In the genomic region with DNA sequence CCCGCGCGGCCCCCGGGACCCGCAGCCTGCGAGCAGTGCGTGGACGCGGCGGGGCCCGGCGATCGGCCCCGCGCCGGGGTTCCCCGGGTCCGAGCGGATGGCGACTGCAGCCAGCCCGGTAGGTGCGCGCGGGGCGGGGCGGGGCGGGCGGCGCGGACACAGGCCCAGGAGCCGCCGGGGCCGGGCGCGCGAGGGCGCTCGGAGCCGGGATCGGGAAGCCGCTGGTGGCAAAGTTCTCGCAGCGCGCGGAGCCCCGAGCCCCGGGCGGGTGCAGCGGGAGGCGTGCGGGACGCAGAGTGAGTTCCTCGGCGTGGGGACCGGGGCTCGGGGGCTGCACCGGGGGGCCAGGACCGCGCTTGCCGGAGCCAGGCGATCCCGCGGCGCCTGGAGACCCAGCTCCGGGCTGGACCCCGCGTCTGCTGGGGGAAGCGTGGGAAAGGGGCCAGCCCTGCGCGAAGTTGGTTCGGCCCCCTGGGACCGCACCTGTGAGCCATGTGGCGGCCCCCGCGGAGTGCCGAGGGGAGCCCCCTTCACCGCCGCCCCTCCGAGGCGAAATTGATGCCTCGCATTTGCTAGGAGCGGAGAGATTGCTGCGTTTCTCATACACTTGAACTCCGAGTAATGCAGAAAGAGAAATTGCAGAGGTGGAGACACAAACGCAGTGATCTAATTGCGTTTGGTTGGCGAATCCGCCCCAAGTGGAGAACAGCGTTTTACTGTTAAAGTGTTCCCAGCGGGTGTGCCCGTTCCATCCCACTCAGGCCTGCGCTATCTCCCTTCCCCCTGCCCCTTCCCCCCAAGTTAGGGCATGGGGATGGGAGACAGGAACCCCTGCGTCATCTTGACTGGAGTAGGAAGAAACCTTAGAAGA, we compare ENCODE assay signal across 8 cellular contexts.
DNase-seq lines count a peak whose midpoint lies in the region; ATAC-seq and TF ChIP-seq lines count a peak whose summit lies in the region.

No MANE protein-coding gene starts in this region.

- H4K91ac ChIP-seq in trophoblast cell (ENCODE audit: low read depth, low read length): peak overlapping the region; percentile 78

- peak overlapping the region; percentile 90 for H3K18ac ChIP-seq in trophoblast cell (ENCODE audit: low read length)

- DNase-seq in DMS79 treated with DMSO at 0.1 percent for 48 hours (lab: John Stamatoyannopoulos, UW) (peak; percentile 37), DMS79 (lab: John Stamatoyannopoulos, UW) (no peak), right atrium auricular region (ENCODE audit: low spot score) (no peak), trophoblast cell (peak; percentile 30 to 63)

- H3K23ac ChIP-seq in trophoblast cell (ENCODE audit: low read length): no peak overlapping the region

- WGBS in trophoblast cell (ENCODE audit: extremely low coverage, insufficient coverage, insufficient read length): no CpG with 5 or more reads among the region's 93 CpGs

- no peaks in the 10 kb centered on the region for H3K27me3 ChIP-seq in right atrium auricular region
- no peaks in the 10 kb centered on the region for H3K27me3 ChIP-seq in trophoblast cell (ENCODE audit: insufficient read depth, low read length)

- H3K4me3 ChIP-seq in right atrium auricular region: peak overlapping the region; percentile 48 to 73
- H3K4me3 ChIP-seq in trophoblast cell (ENCODE audit: low read depth, low read length): peak overlapping the region; percentile 82

- H3K27ac ChIP-seq in angular gyrus (ENCODE audit: low read depth, low read length): peak overlapping the region; percentile 52
- peak overlapping the region in 1 of 2 donors; percentile 80 for H3K27ac ChIP-seq in right atrium auricular region
- no peak overlapping the region for H3K27ac ChIP-seq in trophoblast cell (ENCODE audit: low read depth, low read length)

- ATAC-seq in GM18511 (IDR thresholded peaks at IDR 0.05; ENCODE audit: unreplicated experiment) (no peak), HG03095 (IDR thresholded peaks at IDR 0.05; ENCODE audit: unreplicated experiment) (no peak)

- peak overlapping the region; percentile 75 for H3K4ac ChIP-seq in trophoblast cell (ENCODE audit: low read depth, low read length)

- H3K4me1 ChIP-seq in right atrium auricular region (peaks cover 0 to 18% of the 10 kb centered on the region in 2 donors), trophoblast cell (ENCODE audit: control insufficient read depth in 1 of 2, insufficient read depth in 2 of 2, low read length in 2 of 2) (peaks cover 14 to 21% of the 10 kb centered on the region in 2 experiments)

- peak overlapping the region; percentile 29 for H2BK5ac ChIP-seq in trophoblast cell (ENCODE audit: low read depth, low read length, poor library complexity)

- TF ChIP-seq CTCF in LNCAP (IDR thresholded peaks at IDR 0.05) (peak; percentile 25; the same call in 1 of the 2 replicates), right atrium auricular region (IDR thresholded peaks at IDR 0.05) (peak in 1 of 2 donors; percentile 47)

- H2AK5ac ChIP-seq in trophoblast cell (ENCODE audit: low read length): peak overlapping the region; percentile 51

- H2AFZ ChIP-seq in trophoblast cell (ENCODE audit: insufficient read depth, low read length, poor library complexity): peak overlapping the region; percentile 55

- H3K79me1 ChIP-seq in trophoblast cell (ENCODE audit: low read length): peaks cover 9% of the 10 kb centered on the region

- H3K79me2 ChIP-seq in trophoblast cell (ENCODE audit: control insufficient read depth, insufficient read depth, low read length, poor library complexity): peaks cover 5% of the 10 kb centered on the region

- H3K9me3 ChIP-seq in right atrium auricular region (no peaks in the 10 kb centered on the region), trophoblast cell (ENCODE audit: insufficient read depth, low read depth, low read length) (no peaks in the 10 kb centered on the region)

- peak overlapping the region; percentile 96 for H3K4me2 ChIP-seq in trophoblast cell (ENCODE audit: low read length)

- H4K12ac ChIP-seq in trophoblast cell (ENCODE audit: low read depth, low read length): peak overlapping the region; percentile 66

- H3K36me3 ChIP-seq in right atrium auricular region (no peaks in the 10 kb centered on the region), trophoblast cell (ENCODE audit: control insufficient read depth in 1 of 2, insufficient read depth in 2 of 2, low read length in 2 of 2) (no peaks in the 10 kb centered on the region)

- peak overlapping the region; percentile 79 for H2BK12ac ChIP-seq in trophoblast cell (ENCODE audit: low read length)

- peak overlapping the region; percentile 85 for H3K14ac ChIP-seq in trophoblast cell (ENCODE audit: low read length)

- peak overlapping the region; percentile 61 for H3K9ac ChIP-seq in trophoblast cell (ENCODE audit: low read length)

- H4K8ac ChIP-seq in trophoblast cell (ENCODE audit: low read depth, low read length): peak overlapping the region; percentile 75

- H2BK120ac ChIP-seq in trophoblast cell (ENCODE audit: insufficient read depth, low read length, poor library complexity): peak overlapping the region; percentile 82

Comparison
In these comparisons a context has a peak if more than half of its experiments do, and no peak if none do; other contexts are left out.
1. DNase-seq: peak in DMS79 treated with DMSO at 0.1 percent for 48 hours (single experiment) and trophoblast cell (2 of 2); none in DMS79 (single experiment) and right atrium auricular region (single experiment).